In genomic region chr22:49208768-49209252, GRCh38 we compare ENCODE assay signal across 1 cellular context.
TF ChIP-seq lines count a peak whose summit lies in the region.

No MANE protein-coding gene starts in this region.

TF ChIP-seq in WTC11, 78 proteins besides CTCF, POLR2A, EP300 and RAD21 (continued from another document):
- peak; percentile 46; the same call in 1 of the 2 replicates for TF ChIP-seq AFF4 (CRISPR knock-in tag; IDR thresholded peaks at IDR 0.05; ENCODE audit: borderline replicate concordance)
- TF ChIP-seq HMGXB4 (CRISPR knock-in tag; IDR thresholded peaks at IDR 0.05) = no peak
- no peak for TF ChIP-seq STAT6 (CRISPR knock-in tag; conservative IDR thresholded peaks at IDR 0.05; ENCODE audit: low read depth)
- peak; percentile 79; the same call in 1 of the 2 replicates for TF ChIP-seq ARID4B (CRISPR knock-in tag; IDR thresholded peaks at IDR 0.05; ENCODE audit: borderline replicate concordance)
- peak; percentile 60; the same call in 1 of the 2 replicates for TF ChIP-seq JUN (CRISPR knock-in tag; IDR thresholded peaks at IDR 0.05)
- TF ChIP-seq CDX4 (CRISPR knock-in tag; IDR thresholded peaks at IDR 0.05; ENCODE audit: borderline replicate concordance) = no peak
- no peak for TF ChIP-seq OVOL2 (CRISPR knock-in tag; IDR thresholded peaks at IDR 0.05; ENCODE audit: borderline replicate concordance)
- no peak for TF ChIP-seq MXD4 (CRISPR knock-in tag; IDR thresholded peaks at IDR 0.05; ENCODE audit: borderline replicate concordance)
- TF ChIP-seq PREB (CRISPR knock-in tag; IDR thresholded peaks at IDR 0.05; ENCODE audit: borderline replicate concordance) = no peak
- no peak; the same call in 1 of the 2 replicates for TF ChIP-seq ZNF219 (CRISPR knock-in tag; IDR thresholded peaks at IDR 0.05; ENCODE audit: borderline replicate concordance)
- 0 out of 2 replicates have a peak, but pooled peaks have one; percentile 45 for TF ChIP-seq E2F4 (CRISPR knock-in tag; IDR thresholded peaks at IDR 0.05; ENCODE audit: borderline replicate concordance, low read depth)
- 0 out of 2 replicates have a peak, but pooled peaks have one; percentile 36 for TF ChIP-seq ZNF512 (CRISPR knock-in tag; IDR thresholded peaks at IDR 0.05; ENCODE audit: borderline replicate concordance)
- peak; percentile 49; the same call in 1 of the 2 replicates for TF ChIP-seq TP53 (CRISPR knock-in tag; IDR thresholded peaks at IDR 0.05)
- no peak for TF ChIP-seq NR3C1 (CRISPR knock-in tag; conservative IDR thresholded peaks at IDR 0.05; ENCODE audit: low read depth)
- TF ChIP-seq NFATC4 (CRISPR knock-in tag; IDR thresholded peaks at IDR 0.05) = no peak
- TF ChIP-seq ZNF232 (CRISPR knock-in tag; IDR thresholded peaks at IDR 0.05) = no peak
- TF ChIP-seq ETV6 (CRISPR knock-in tag; IDR thresholded peaks at IDR 0.05) = no peak
- no peak for TF ChIP-seq ATF6 (CRISPR knock-in tag; IDR thresholded peaks at IDR 0.05)
- TF ChIP-seq GRHL2 (CRISPR knock-in tag; IDR thresholded peaks at IDR 0.05; ENCODE audit: insufficient replicate concordance, severe bottlenecking) = no peak
- no peak for TF ChIP-seq RELA (CRISPR knock-in tag; IDR thresholded peaks at IDR 0.05; ENCODE audit: borderline replicate concordance)
- TF ChIP-seq TCF7 (CRISPR knock-in tag; IDR thresholded peaks at IDR 0.05; ENCODE audit: low read depth) = no peak
- no peak for TF ChIP-seq MLX (CRISPR knock-in tag; IDR thresholded peaks at IDR 0.05)
- TF ChIP-seq ZNF263 (CRISPR knock-in tag; IDR thresholded peaks at IDR 0.05; ENCODE audit: low read depth) = no peak
- no peak for TF ChIP-seq ZNF423 (CRISPR knock-in tag; IDR thresholded peaks at IDR 0.05)
- TF ChIP-seq, protein P1, sequence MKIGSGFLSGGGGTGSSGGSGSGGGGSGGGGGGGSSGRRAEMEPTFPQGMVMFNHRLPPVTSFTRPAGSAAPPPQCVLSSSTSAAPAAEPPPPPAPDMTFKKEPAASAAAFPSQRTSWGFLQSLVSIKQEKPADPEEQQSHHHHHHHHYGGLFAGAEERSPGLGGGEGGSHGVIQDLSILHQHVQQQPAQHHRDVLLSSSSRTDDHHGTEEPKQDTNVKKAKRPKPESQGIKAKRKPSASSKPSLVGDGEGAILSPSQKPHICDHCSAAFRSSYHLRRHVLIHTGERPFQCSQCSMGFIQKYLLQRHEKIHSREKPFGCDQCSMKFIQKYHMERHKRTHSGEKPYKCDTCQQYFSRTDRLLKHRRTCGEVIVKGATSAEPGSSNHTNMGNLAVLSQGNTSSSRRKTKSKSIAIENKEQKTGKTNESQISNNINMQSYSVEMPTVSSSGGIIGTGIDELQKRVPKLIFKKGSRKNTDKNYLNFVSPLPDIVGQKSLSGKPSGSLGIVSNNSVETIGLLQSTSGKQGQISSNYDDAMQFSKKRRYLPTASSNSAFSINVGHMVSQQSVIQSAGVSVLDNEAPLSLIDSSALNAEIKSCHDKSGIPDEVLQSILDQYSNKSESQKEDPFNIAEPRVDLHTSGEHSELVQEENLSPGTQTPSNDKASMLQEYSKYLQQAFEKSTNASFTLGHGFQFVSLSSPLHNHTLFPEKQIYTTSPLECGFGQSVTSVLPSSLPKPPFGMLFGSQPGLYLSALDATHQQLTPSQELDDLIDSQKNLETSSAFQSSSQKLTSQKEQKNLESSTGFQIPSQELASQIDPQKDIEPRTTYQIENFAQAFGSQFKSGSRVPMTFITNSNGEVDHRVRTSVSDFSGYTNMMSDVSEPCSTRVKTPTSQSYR (CRISPR knock-in tag; IDR thresholded peaks at IDR 0.05) = 0 out of 2 replicates have a peak, but pooled peaks have one; percentile 22
- no peak for TF ChIP-seq SMAD3 (CRISPR knock-in tag; IDR thresholded peaks at IDR 0.05; ENCODE audit: borderline replicate concordance)
